ENCODE assay signal across 7 cellular contexts in the genomic region with DNA sequence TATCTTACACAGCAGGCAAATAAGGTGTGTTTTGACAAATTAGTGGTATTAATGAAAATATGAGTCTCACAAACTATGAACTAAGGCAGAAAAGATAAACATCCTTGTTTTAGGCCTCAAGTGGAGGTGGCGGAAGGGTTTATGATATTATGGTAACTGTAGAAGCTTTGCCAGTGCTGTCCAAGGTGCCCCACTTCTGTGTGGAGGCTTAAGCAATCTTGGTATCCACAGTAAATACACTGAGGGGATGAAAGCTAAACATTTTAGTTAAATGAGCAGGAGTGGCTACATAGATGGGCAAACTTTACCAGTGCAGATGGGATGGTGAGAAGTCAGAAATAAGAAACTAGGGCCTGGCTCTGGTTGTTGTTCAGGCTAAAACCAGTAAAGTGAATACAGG.
"Had no signal": no experiment of that assay in that cellular context is flagged by ENCODE, and none has a peak within 500 bp of the region (broad histone marks: within the 10 kb centered on the region; RNA-seq: fewer than 3 reads in every experiment).

No MANE protein-coding gene starts in this region.

- DNase-seq: IMR-90, KBM-7, KG1 had no signal

- H3K27ac ChIP-seq: HL-60, KMS-11 had no signal

- H3K4me2 ChIP-seq: KMS-11 had no signal

- H3K4me3 ChIP-seq: K562 had no signal

- ATAC-seq: HepG2, K562 had no signal

- H3K9ac ChIP-seq: KMS-11 had no signal
